In the genomic region with DNA sequence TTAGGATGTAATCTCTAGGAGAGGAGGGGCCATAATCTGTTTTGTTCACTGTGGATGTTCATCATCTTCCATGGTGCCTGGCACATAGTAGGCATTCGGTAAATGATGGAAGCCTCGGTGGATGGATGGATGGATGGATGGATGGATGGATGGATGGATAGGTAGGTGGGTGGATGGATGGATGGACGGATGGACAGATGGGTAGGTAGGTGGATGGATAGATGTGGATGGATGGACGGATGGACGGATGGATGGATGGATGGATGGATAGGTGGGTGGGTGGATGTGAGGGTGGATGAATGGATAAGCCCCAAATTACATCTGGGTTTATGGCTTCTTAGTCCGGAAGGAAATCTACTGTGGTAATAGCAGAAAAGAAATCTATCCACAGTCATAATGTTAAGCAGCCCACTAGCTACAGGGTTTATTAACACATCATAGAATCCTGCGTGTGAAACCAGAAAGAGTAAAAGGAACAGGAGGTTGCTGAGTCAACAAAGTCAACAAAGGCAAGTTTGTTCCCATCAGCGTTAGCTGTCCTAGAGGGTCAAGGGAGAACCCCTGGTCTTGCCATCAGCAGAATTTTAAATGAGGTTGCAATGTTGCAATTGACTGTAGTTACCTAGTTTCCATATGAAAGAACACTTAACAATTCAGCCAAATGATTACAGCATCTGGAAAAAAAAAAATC, we compare ENCODE assay signal across 16 cellular contexts.
DNase-seq lines count a peak whose midpoint lies in the region; ATAC-seq and TF ChIP-seq lines count a peak whose summit lies in the region.
"Had no signal": no experiment of that assay in that cellular context is flagged by ENCODE, and none has a peak within 500 bp of the region (broad histone marks: within the 10 kb centered on the region; RNA-seq: fewer than 3 reads in every experiment).

No MANE protein-coding gene starts in this region.

- H3K4me2 ChIP-seq in mammary epithelial cell (ENCODE audit: insufficient read depth, low read depth, low read length), result no peak overlapping the region
- H3K4me2 ChIP-seq: KMS-11 had no signal

- H3K79me2 ChIP-seq in mammary epithelial cell (ENCODE audit: insufficient read depth, low read length), result no peaks in the 10 kb centered on the region

- H3K9me3 ChIP-seq in mammary epithelial cell (replicated peaks; ENCODE audit: insufficient read depth, low read length) (no peaks in the 10 kb centered on the region), gastrocnemius medialis (no peaks in the 10 kb centered on the region)
- H3K9me3 ChIP-seq: SJCRH30 had no signal

- H3K27me3 ChIP-seq in mammary epithelial cell (ENCODE audit: insufficient read depth, low read length) (no peaks in the 10 kb centered on the region), gastrocnemius medialis (no peaks in the 10 kb centered on the region)
- H3K27me3 ChIP-seq: SJCRH30 had no signal

- DNase-seq in COLO829 (ENCODE audit: low spot score) (peak; percentile 72), SK-MEL-5 (ENCODE audit: low read depth, low spot score) (peak; percentile 64), mammary epithelial cell (peak; percentile 91), foreskin melanocyte (peak; percentile 64), amniotic stem cell (lab: John Stamatoyannopoulos, UW) (no peak), UCSD-AML1 (lab: John Stamatoyannopoulos, UW; ENCODE audit: unreplicated experiment) (no peak), gastrocnemius medialis (no peak)
- DNase-seq: DMS53, HCEC 1CT, MM.1S, NCI-H1930, NCI-H2171 treated with DMSO at 0.1 percent for 48 hours, NCI-H82, SJCRH30 had no signal

- TF ChIP-seq CTCF in mammary epithelial cell (conservative IDR thresholded peaks at IDR 0.05 in 1 of 2, IDR thresholded peaks at IDR 0.05 in 1 of 2; ENCODE audit: extremely low read depth in 1 of 2, insufficient read depth in 1 of 2, low read depth in 1 of 2, low read length in 2 of 2), result no peak
- no peak for TF ChIP-seq CTCF in gastrocnemius medialis (IDR thresholded peaks at IDR 0.05 in 4 of 5, conservative IDR thresholded peaks at IDR 0.05 in 1 of 5)

- H3K4me1 ChIP-seq in mammary epithelial cell (ENCODE audit: insufficient read depth, low read length) (peaks cover 65% of the 10 kb centered on the region), gastrocnemius medialis (no peaks in the 10 kb centered on the region)

- H3K36me3 ChIP-seq in mammary epithelial cell (ENCODE audit: insufficient read depth, low read length) (no peaks in the 10 kb centered on the region), gastrocnemius medialis (no peaks in the 10 kb centered on the region)

- no TSS peak for BruUV-seq in mammary epithelial cell (replicated peaks; lab: Mats Ljungman, UMichigan)

- CTCF ChIA-PET in mammary epithelial cell (lab: Charles Lee; ENCODE audit: low non-redundant PET), result no interaction called here

- no peak overlapping the region for H3K27ac ChIP-seq in mammary epithelial cell (ENCODE audit: insufficient read depth, low read depth, low read length)
- no peak overlapping the region for H3K27ac ChIP-seq in gastrocnemius medialis
- H3K27ac ChIP-seq: KMS-11, SJCRH30 had no signal

- ATAC-seq in gastrocnemius medialis (no peak), HG02571 (IDR thresholded peaks at IDR 0.05; ENCODE audit: unreplicated experiment) (no peak)

- TF ChIP-seq POLR2A in gastrocnemius medialis (IDR thresholded peaks at IDR 0.05), result no peak

- intact Hi-C loops in mammary epithelial cell (cut with micrococcal nuclease) (no loop called here), gastrocnemius medialis (cut with DNase I; ENCODE audit: low total_unique reads) (no loop called here)

- H3K4me3 ChIP-seq in mammary epithelial cell (replicated peaks in 1 of 3; ENCODE audit: insufficient read depth in 1 of 3, low read depth in 2 of 3, low read length in 3 of 3) (no peak overlapping the region), gastrocnemius medialis (no peak overlapping the region)
- H3K4me3 ChIP-seq: SJCRH30 had no signal

- in situ Hi-C loops in SK-MEL-5 (cut with HindIII; ENCODE audit: low pct_unique_long_range_greater_than_20kb, low sequenced_read_pairs), result no loop called here
- in situ Hi-C loops in mammary epithelial cell (cut with MboI; ENCODE audit: low sequenced_read_pairs in 2 of 2), result no loop called here
- in situ Hi-C loops in gastrocnemius medialis (cut with MboI; ENCODE audit: low sequenced_read_pairs in 4 of 4), result no loop called here

- 77% methylated on average over 8 of the region's 8 CpGs for WGBS in mammary epithelial cell (ENCODE audit: low coverage, missing lambda C conversion rate)

- H4K20me1 ChIP-seq in mammary epithelial cell (ENCODE audit: insufficient read depth, low read length), result no peaks in the 10 kb centered on the region

- no peak overlapping the region for H2AFZ ChIP-seq in mammary epithelial cell (ENCODE audit: low read depth, low read length)

- no peak overlapping the region for H3K9ac ChIP-seq in mammary epithelial cell (ENCODE audit: insufficient read depth, low read length)
- H3K9ac ChIP-seq: KMS-11 had no signal

- dilution Hi-C loops in mammary epithelial cell (cut with HindIII; ENCODE audit: low sequenced_read_pairs), result no loop called here

Comparison
In these comparisons a context has a peak if more than half of its experiments do, and no peak if none do; other contexts are left out.
1. DNase-seq: peak in COLO829 (single experiment), SK-MEL-5 (single experiment), mammary epithelial cell (single experiment) and foreskin melanocyte (single experiment); none in amniotic stem cell (single experiment), UCSD-AML1 (single experiment) and gastrocnemius medialis (0 of 2).